Comparison of ENCODE assay signal across 8 cellular contexts in the genomic region with DNA sequence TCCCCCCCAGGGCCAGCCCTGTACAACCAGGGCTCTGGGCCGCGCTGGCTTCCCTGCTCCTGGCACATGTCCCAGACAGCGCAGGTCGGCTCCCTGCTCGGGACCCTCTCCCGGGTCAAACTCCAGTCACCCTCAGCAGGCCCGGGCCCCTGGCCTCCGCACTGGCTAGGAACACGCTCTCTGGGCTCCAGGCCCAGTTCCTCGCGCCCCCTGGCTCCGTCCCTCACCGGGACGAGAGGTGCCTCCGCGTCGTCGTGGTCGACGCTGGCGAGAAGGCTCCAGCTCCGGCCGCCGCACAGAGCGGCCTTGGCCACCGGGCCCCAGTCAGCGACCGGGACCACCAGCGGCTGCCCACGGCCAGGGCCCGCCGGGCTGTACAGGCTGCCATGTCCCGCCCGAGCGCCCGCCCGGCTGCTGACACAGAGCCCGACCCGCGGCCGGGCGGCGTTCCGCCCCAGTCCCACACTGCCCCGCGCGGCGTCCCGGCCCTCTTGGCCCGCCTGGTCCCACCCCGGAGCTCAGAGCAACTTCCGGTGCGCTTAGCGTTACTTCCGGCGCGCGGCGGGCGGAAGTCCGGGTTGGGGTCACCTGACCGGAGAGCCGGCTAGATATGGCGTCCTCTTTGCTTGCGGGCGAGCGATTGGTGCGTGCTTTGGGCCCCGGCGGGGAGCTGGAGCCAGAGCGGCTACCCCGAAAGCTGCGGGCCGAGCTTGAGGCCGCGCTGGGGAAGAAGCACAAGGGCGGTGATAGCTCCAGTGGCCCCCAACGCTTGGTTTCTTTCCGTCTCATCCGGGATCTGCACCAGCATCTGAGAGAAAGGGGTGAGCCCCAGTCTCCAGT. TPM values are rescaled to one million over a fixed set of nuclear protein-coding genes. Genes with fewer than 3 reads are reported as not detected.
DNase-seq lines count a peak whose midpoint lies in the region; ATAC-seq and TF ChIP-seq lines count a peak whose summit lies in the region.

A gene with protein sequence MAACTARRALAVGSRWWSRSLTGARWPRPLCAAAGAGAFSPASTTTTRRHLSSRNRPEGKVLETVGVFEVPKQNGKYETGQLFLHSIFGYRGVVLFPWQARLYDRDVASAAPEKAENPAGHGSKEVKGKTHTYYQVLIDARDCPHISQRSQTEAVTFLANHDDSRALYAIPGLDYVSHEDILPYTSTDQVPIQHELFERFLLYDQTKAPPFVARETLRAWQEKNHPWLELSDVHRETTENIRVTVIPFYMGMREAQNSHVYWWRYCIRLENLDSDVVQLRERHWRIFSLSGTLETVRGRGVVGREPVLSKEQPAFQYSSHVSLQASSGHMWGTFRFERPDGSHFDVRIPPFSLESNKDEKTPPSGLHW (minus strand): TSS at position 467 of the 840 bp plus-strand sequence. CDS start 79 bp downstream, at position 388.

- H3F3A ChIP-seq in DOHH2 (ENCODE audit: control insufficient read depth, insufficient read depth) = no peaks in the 10 kb centered on the region
- H3F3A ChIP-seq in GM23248 (ENCODE audit: insufficient read depth) = no peaks in the 10 kb centered on the region

- H3K36me3 Mint-ChIP-seq in naive thymus-derived CD8-positive, alpha-beta T cell = peaks cover 0 to 60% (median 16%) of the 10 kb centered on the region in 3 donors
- H3K36me3 Mint-ChIP-seq in stimulated activated naive B cell treated with anti-CD40 and anti-IgM and Interleukin-4, amounts not matched to agents 10 μg/mL and 1 μg/mL and 100 μg/mL, for 72 hours = peaks cover 32 to 39% of the 10 kb centered on the region in 2 donors

- peaks cover 19 to 33% (median 26%) of the 10 kb centered on the region in 4 donors for H3K4me1 Mint-ChIP-seq in naive thymus-derived CD8-positive, alpha-beta T cell
- peaks cover 16 to 25% of the 10 kb centered on the region in 2 donors for H3K4me1 Mint-ChIP-seq in stimulated activated naive B cell treated with anti-CD40 and anti-IgM and Interleukin-4, amounts not matched to agents 10 μg/mL and 1 μg/mL and 100 μg/mL, for 72 hours

- DNase-seq in GM23248 (peak; percentile 99), Kasumi-1 (lab: John Stamatoyannopoulos, UW) (peak; percentile 87 to 93), RPMI8226 (peak; percentile 96), fibroblast of gingiva (ENCODE audit: low read depth) (peak; percentile 96)
- peak; percentile 91 to 96 for DNase-seq in activated T-helper 1 cell treated with anti-CD3 and anti-CD28 coated beads, Interleukin-2, amount 50 U/mL, for 16 hours (ENCODE audit: low read depth in 1 of 2, low spot score in 1 of 2)
- peak; percentile 92 to 97 (median 96) for DNase-seq in naive thymus-derived CD8-positive, alpha-beta T cell
- DNase-seq in stimulated activated naive B cell treated with anti-CD40 and anti-IgM and Interleukin-4, amounts not matched to agents 10 μg/mL and 1 μg/mL and 100 μg/mL, for 72 hours = peak; percentile 95

- H3K9me3 ChIP-seq in DOHH2 (ENCODE audit: control insufficient read depth, insufficient read depth, low read length) (no peaks in the 10 kb centered on the region), GM23248 (ENCODE audit: low read depth) (no peaks in the 10 kb centered on the region)

- H3K4me1 ChIP-seq in DOHH2 (ENCODE audit: control insufficient read depth, low read length) (peaks cover 19% of the 10 kb centered on the region), GM23248 (ENCODE audit: insufficient read depth) (peaks cover 12% of the 10 kb centered on the region)

- H3K4me2 ChIP-seq in DOHH2 (ENCODE audit: low read length) (peak within 1 kb of the TSS; percentile 79), GM23248 (ENCODE audit: unreplicated experiment) (peak within 1 kb of the TSS; percentile 93)

- no peaks in the 10 kb centered on the region for H3K9me2 ChIP-seq in DOHH2 (replicated peaks; ENCODE audit: control insufficient read depth, low read length)
- H3K9me2 ChIP-seq in GM23248 (ENCODE audit: insufficient read depth) = no peaks in the 10 kb centered on the region

- POLR2A ChIA-PET in naive thymus-derived CD8-positive, alpha-beta T cell (lab: Charles Lee) = interaction anchor here (0.6 to 5.9 kb wide), 23 partner anchors 9 to 783 kb away, joined by 3 to 99 read pairs (median 6); partner anchors contain the start of genes IFT20, PHF12, SARM1 and SDF2

- H3K36me3 ChIP-seq in DOHH2 (ENCODE audit: control insufficient read depth, low read length) = peaks cover 67% of the 10 kb centered on the region
- H3K36me3 ChIP-seq in GM23248 (ENCODE audit: low read depth) = peaks cover 28% of the 10 kb centered on the region

- H2AFZ ChIP-seq in GM23248 = peak within 1 kb of the TSS; percentile 84

- TF ChIP-seq CTCF in DOHH2 (IDR thresholded peaks at IDR 0.05; ENCODE audit: low read depth, low read length, poor library complexity, severe bottlenecking) = no peak

- H3K27me3 ChIP-seq in DOHH2 (ENCODE audit: control insufficient read depth, low read length) = no peaks in the 10 kb centered on the region
- H3K27me3 ChIP-seq in GM23248 (replicated peaks; ENCODE audit: insufficient read depth) = no peaks in the 10 kb centered on the region

- H4K20me1 ChIP-seq in DOHH2 (ENCODE audit: control insufficient read depth, insufficient read depth, low read depth, low read length) (no peaks in the 10 kb centered on the region), GM23248 (ENCODE audit: insufficient read depth) (no peaks in the 10 kb centered on the region)

- in situ Hi-C loops in GM23248 (cut with MboI) = no loop called here

- WGBS in GM23248 (ENCODE audit: low coverage in 1 of 2, low lambda C conversion rate in 2 of 2, missing lambda C conversion rate in 2 of 2), 2 experiments = 1 to 2% methylated on average over 55 to 68 of the region's 80 CpGs

- H3K27ac Mint-ChIP-seq in naive thymus-derived CD8-positive, alpha-beta T cell = peak within 1 kb of the TSS; percentile 91 to 97 (median 96)
- H3K27ac Mint-ChIP-seq in stimulated activated naive B cell treated with anti-CD40 and anti-IgM and Interleukin-4, amounts not matched to agents 10 μg/mL and 1 μg/mL and 100 μg/mL, for 72 hours = peak within 1 kb of the TSS; percentile 95

- peak within 1 kb of the TSS; percentile 10; the same call in 1 of the 2 replicates for H3K27ac ChIP-seq in DOHH2 (ENCODE audit: low read depth, low read length)
- H3K27ac ChIP-seq in GM23248 = peak within 1 kb of the TSS; percentile 48

- ATAC-seq in naive thymus-derived CD8-positive, alpha-beta T cell = peak; percentile 97 to 98
- ATAC-seq in stimulated activated naive B cell treated with anti-CD40 and anti-IgM and Interleukin-4, amounts not matched to agents 10 μg/mL and 1 μg/mL and 100 μg/mL, for 72 hours (replicated peaks) = peak; percentile 99

- peak within 1 kb of the TSS; percentile 89 to 96 (median 93) for H3K4me3 Mint-ChIP-seq in naive thymus-derived CD8-positive, alpha-beta T cell
- H3K4me3 Mint-ChIP-seq in stimulated activated naive B cell treated with anti-CD40 and anti-IgM and Interleukin-4, amounts not matched to agents 10 μg/mL and 1 μg/mL and 100 μg/mL, for 72 hours = peak within 1 kb of the TSS; percentile 92 to 93

- H3K9me3 Mint-ChIP-seq in naive thymus-derived CD8-positive, alpha-beta T cell = no peaks in the 10 kb centered on the region
- H3K9me3 Mint-ChIP-seq in stimulated activated naive B cell treated with anti-CD40 and anti-IgM and Interleukin-4, amounts not matched to agents 10 μg/mL and 1 μg/mL and 100 μg/mL, for 72 hours = no peaks in the 10 kb centered on the region

- H3K27me3 Mint-ChIP-seq in naive thymus-derived CD8-positive, alpha-beta T cell = no peaks in the 10 kb centered on the region
- no peaks in the 10 kb centered on the region for H3K27me3 Mint-ChIP-seq in stimulated activated naive B cell treated with anti-CD40 and anti-IgM and Interleukin-4, amounts not matched to agents 10 μg/mL and 1 μg/mL and 100 μg/mL, for 72 hours

- H3K4me3 ChIP-seq in DOHH2 (ENCODE audit: low read length) (peak within 1 kb of the TSS; percentile 93), GM23248 (peak within 1 kb of the TSS; percentile 89)

- H3K79me2 ChIP-seq in DOHH2 (ENCODE audit: control insufficient read depth, low read length) = peaks cover 43% of the 10 kb centered on the region
- H3K79me2 ChIP-seq in GM23248 (ENCODE audit: insufficient read depth) = peaks cover 54% of the 10 kb centered on the region

- peak within 1 kb of the TSS; percentile 95 for H3K9ac ChIP-seq in GM23248

RNA-seq across cellular contexts. Expression of the gene that starts here (rescaled TPM):
- total RNA-seq in GM23248 (2014; rRNA removed; shearing (Covaris generic)) = 80.1 and 92.7 TPM in 2 replicates
- 105 and 112 TPM in 2 replicates for polyA plus RNA-seq in GM23248 (2016; fragmentation: Nextera tagmentation; extraction: Ambion mirVana)
- total RNA-seq in naive thymus-derived CD8-positive, alpha-beta T cell = 10 to 100 TPM; 35.4 to 37.5 TPM
- 10 to 100 TPM; 81.3 to 90.3 (median 85.6) TPM for polyA plus RNA-seq in naive thymus-derived CD8-positive, alpha-beta T cell

Comparison
In these comparisons a context has a peak if more than half of its experiments do, and no peak if none do; other contexts are left out.
1. Peak in every context shown above with its lines: DNase-seq, ATAC-seq, H3K4me3 ChIP-seq and H3K27ac ChIP-seq.